8 cellular contexts compared by ENCODE assay signal in genomic region chr6:87408721-87409155, GRCh38. TPM values are rescaled to one million over a fixed set of nuclear protein-coding genes. Genes with fewer than 3 reads are reported as not detected.
A peak's percentile ranks its signal among the peaks of the same experiment; 100 is the strongest.
DNase-seq lines count a peak whose midpoint lies in the region; ATAC-seq and TF ChIP-seq lines count a peak whose summit lies in the region.

No MANE protein-coding gene starts in this region.

- peak overlapping the region; percentile 70 for H2AFZ ChIP-seq in neural cell (ENCODE audit: low read depth, low read length)

- no peaks in the 10 kb centered on the region for H3K9me3 Mint-ChIP-seq in CD8-positive, alpha-beta T cell

- no peaks in the 10 kb centered on the region for H3K36me3 Mint-ChIP-seq in CD8-positive, alpha-beta T cell

- no peak overlapping the region for H3K27ac ChIP-seq in CD8-positive, alpha-beta T cell (ENCODE audit: low read depth, low read length)
- H3K27ac ChIP-seq in HUES64 (ENCODE audit: low read depth, low read length) (0 out of 2 replicates have a peak overlapping the region, but pooled peaks have one; percentile 38), cingulate gyrus (ENCODE audit: low read depth, low read length) (peak overlapping the region; percentile 65), neural cell (ENCODE audit: low read length) (peak overlapping the region; percentile 86)

- no peaks in the 10 kb centered on the region for H3K9me3 ChIP-seq in CD8-positive, alpha-beta T cell (ENCODE audit: low read length)
- H3K9me3 ChIP-seq in HUES64 (ENCODE audit: insufficient read depth, low read depth, low read length) (no peaks in the 10 kb centered on the region), neural cell (ENCODE audit: low read length) (no peaks in the 10 kb centered on the region)

- 55% methylated on average over 4 of the region's 5 CpGs for WGBS in HUES64

- peak overlapping the region; percentile 69 for H3K9ac ChIP-seq in HUES64 (ENCODE audit: low read depth, low read length)
- peak overlapping the region; percentile 70 for H3K9ac ChIP-seq in neural cell (ENCODE audit: low read length)

- TF ChIP-seq CTCF in CD8-positive, alpha-beta T cell (IDR thresholded peaks at IDR 0.05) = no peak
- no peak for TF ChIP-seq CTCF in neural cell (IDR thresholded peaks at IDR 0.05; ENCODE audit: poor library complexity, severe bottlenecking)

- H3K4me1 Mint-ChIP-seq in CD8-positive, alpha-beta T cell (ENCODE audit: low read depth) = peaks cover 7% of the 10 kb centered on the region

- no peaks in the 10 kb centered on the region for H3K9me2 ChIP-seq in neural cell (ENCODE audit: insufficient read depth, low read length)

- peak overlapping the region; percentile 41 for H3K4me2 ChIP-seq in neural cell (ENCODE audit: low read length)

- TF ChIP-seq RAD21 in neural cell (conservative IDR thresholded peaks at IDR 0.05) = no peak

- H3K27ac Mint-ChIP-seq in CD8-positive, alpha-beta T cell = peak overlapping the region; percentile 57

- no peak for TF ChIP-seq EP300 in neural cell (conservative IDR thresholded peaks at IDR 0.05; ENCODE audit: poor library complexity, severe bottlenecking)

- peaks cover 10% of the 10 kb centered on the region for H3K4me1 ChIP-seq in CD8-positive, alpha-beta T cell (ENCODE audit: insufficient read depth, low read length)
- H3K4me1 ChIP-seq in HUES64 (ENCODE audit: insufficient read depth, low read length) = no peaks in the 10 kb centered on the region

- CTCF ChIA-PET in CD8-positive, alpha-beta T cell (lab: Charles Lee) = interaction anchor here (2.1 kb wide), 1 partner anchor 16 kb away, joined by 7 read pairs; no protein-coding TSS in a partner anchor

- H3K4me3 Mint-ChIP-seq in CD8-positive, alpha-beta T cell = peak overlapping the region; percentile 87

- no peaks in the 10 kb centered on the region for H3K36me3 ChIP-seq in CD8-positive, alpha-beta T cell (ENCODE audit: insufficient read depth, low read length)
- no peaks in the 10 kb centered on the region for H3K36me3 ChIP-seq in HUES64 (ENCODE audit: insufficient read depth, low read length)
- H3K36me3 ChIP-seq in neural cell (ENCODE audit: insufficient read depth, low read length) = no peaks in the 10 kb centered on the region

- no peaks in the 10 kb centered on the region for H3K79me2 ChIP-seq in neural cell (replicated peaks; ENCODE audit: insufficient read depth, low read length)

- peaks cover 3% of the 10 kb centered on the region for H3K27me3 ChIP-seq in CD8-positive, alpha-beta T cell (ENCODE audit: insufficient read depth, low read length)
- no peaks in the 10 kb centered on the region for H3K27me3 ChIP-seq in HUES64 (ENCODE audit: insufficient read depth, low read length)
- H3K27me3 ChIP-seq in neural cell (ENCODE audit: insufficient read depth, low read depth, low read length) = no peaks in the 10 kb centered on the region

- DNase-seq in CD8-positive, alpha-beta T cell = no peak
- DNase-seq in mucosa of gallbladder (ENCODE audit: low spot score) (no peak), hepatic stellate cell (ENCODE audit: low spot score) (no peak), SIG-M5 treated with dmso at 0.1 percent for 504 hours (lab: John Stamatoyannopoulos, UW; ENCODE audit: unreplicated experiment) (no peak)

- intact Hi-C loops in CD8-positive, alpha-beta T cell (cut with DNase I, micrococcal nuclease) = loop anchor here (1.0 to 10.0 kb wide), 13 partner anchors 15 to 1734 kb away; partner anchors contain the start of genes AKIRIN2 (in 2 of the 2), SMIM8 (in 2 of the 2), ZNF292 (in 2 of the 2) and ORC3 (in 1 of the 2)

- POLR2A ChIA-PET in CD8-positive, alpha-beta T cell (lab: Charles Lee) = interaction anchor here (1.0 to 2.1 kb wide), 2 partner anchors 11 to 289 kb away, joined by 5 to 6 read pairs; no protein-coding TSS in a partner anchor

- H3K27me3 Mint-ChIP-seq in CD8-positive, alpha-beta T cell (ENCODE audit: low read depth) = peaks cover 17% of the 10 kb centered on the region

- H3F3A ChIP-seq in neural cell (ENCODE audit: insufficient read depth, low read length, poor library complexity, severe bottlenecking) = peaks cover 7% of the 10 kb centered on the region

- no peak for ATAC-seq in CD8-positive, alpha-beta T cell
- ATAC-seq in HG03045 (IDR thresholded peaks at IDR 0.05; ENCODE audit: unreplicated experiment) = no peak

- H3K4me3 ChIP-seq in CD8-positive, alpha-beta T cell (ENCODE audit: low read depth, low read length) = peak overlapping the region; percentile 65
- peak overlapping the region; percentile 95 for H3K4me3 ChIP-seq in HUES64 (ENCODE audit: low read length)
- peak overlapping the region; percentile 90 for H3K4me3 ChIP-seq in neural cell (ENCODE audit: low read length)

- no peaks in the 10 kb centered on the region for H4K20me1 ChIP-seq in neural cell (ENCODE audit: insufficient read depth)

TF ChIP-seq in neural cell, 6 proteins besides CTCF, POLR2A, EP300 and RAD21:
- TF ChIP-seq MXI1 (conservative IDR thresholded peaks at IDR 0.05; ENCODE audit: poor library complexity, severe bottlenecking) (no peak), REST (IDR thresholded peaks at IDR 0.05; ENCODE audit: borderline replicate concordance) (peak; percentile 37), TAF1 (IDR thresholded peaks at IDR 0.05; ENCODE audit: low read depth) (no peak), SMC3 (conservative IDR thresholded peaks at IDR 0.05; ENCODE audit: poor library complexity) (no peak), EZH2 (IDR thresholded peaks at IDR 0.05; ENCODE audit: borderline replicate concordance, insufficient read depth, low read length, poor library complexity, severe bottlenecking) (no peak), POLR2AphosphoS5 (IDR thresholded peaks at IDR 0.05) (no peak)

RNA-seq across cellular contexts. Expression of gene CFAP206, which starts 1.0 kb away (rescaled TPM):
- total RNA-seq in CD8-positive, alpha-beta T cell = not detected
- polyA plus RNA-seq in HUES64 (2013, experiment 1 of 2) = 0.25 TPM
- 0.32 TPM for polyA plus RNA-seq in HUES64 (2013, experiment 2 of 2)
- polyA plus RNA-seq in neural cell = 5.7 and 6.6 TPM in 2 replicates
- polyA minus RNA-seq in neural cell = 6.9 and 9.5 TPM in 2 replicates
- total RNA-seq in mucosa of gallbladder = 0.40 TPM
